1 cellular context compared by ENCODE assay signal in the genomic region with DNA sequence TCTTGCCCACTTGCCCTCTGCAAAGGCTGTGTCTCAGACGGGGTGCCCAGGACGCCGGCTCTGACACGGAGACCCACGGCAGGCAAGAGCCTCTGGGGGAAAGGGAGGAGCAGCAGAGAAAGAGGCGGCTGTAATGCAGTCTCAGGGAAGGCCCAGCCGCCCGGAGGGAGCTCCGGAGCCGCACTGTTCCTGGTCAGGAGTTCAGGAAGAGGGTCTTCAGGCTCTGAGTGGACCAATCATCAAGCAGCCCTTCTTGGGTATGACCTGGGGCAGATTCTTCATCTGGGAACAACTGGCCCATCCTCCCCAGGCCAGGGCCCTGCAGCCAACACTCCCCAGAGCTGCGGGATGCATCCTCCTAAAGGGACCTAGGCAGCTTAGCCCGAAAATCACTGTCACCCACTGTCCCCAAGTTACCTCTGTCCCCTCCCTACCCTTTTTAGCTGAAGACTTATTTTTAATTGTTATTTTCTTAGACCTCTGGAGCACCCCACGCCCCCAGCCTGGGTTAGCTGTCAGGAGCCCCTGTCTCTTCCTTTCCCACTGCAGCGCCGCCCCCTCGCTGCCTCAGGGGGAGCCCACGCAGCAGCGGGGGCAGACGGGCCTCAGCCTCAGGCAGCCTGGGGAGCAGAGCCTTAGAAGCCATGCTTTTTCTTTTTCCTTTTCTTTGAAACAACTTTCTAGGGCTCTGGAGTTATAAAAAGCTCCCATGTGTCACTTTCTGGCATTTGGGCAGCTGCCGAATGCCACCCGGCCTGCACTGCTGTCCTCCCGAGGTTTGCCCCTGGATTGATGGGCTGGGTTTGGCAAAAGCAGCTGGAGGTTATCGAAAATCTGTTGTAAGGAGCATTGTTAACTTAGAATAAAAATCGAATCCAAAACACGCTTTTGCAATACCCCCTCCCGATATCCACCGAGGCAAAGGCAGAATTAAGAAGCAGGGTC.
TF ChIP-seq lines count a peak whose summit lies in the region.

No MANE protein-coding gene starts in this region.

TF ChIP-seq in HepG2, 621 proteins besides CTCF, POLR2A, EP300 and RAD21:
- TF ChIP-seq ZFY (CRISPR knock-in tag; IDR thresholded peaks at IDR 0.05): 0 out of 2 replicates have a peak, but pooled peaks have one; percentile 4
- TF ChIP-seq MTF2 (CRISPR knock-in tag; IDR thresholded peaks at IDR 0.05; ENCODE audit: borderline replicate concordance): no peak
- no peak for TF ChIP-seq MTF1 (CRISPR knock-in tag; IDR thresholded peaks at IDR 0.05)
- no peak for TF ChIP-seq ZNF577 (CRISPR knock-in tag; IDR thresholded peaks at IDR 0.05; ENCODE audit: borderline replicate concordance, low read depth)
- no peak for TF ChIP-seq KDM1A (CRISPR knock-in tag; IDR thresholded peaks at IDR 0.05)
- no peak for TF ChIP-seq NKX3-1 (CRISPR knock-in tag; IDR thresholded peaks at IDR 0.05)
- TF ChIP-seq, protein P1, sequence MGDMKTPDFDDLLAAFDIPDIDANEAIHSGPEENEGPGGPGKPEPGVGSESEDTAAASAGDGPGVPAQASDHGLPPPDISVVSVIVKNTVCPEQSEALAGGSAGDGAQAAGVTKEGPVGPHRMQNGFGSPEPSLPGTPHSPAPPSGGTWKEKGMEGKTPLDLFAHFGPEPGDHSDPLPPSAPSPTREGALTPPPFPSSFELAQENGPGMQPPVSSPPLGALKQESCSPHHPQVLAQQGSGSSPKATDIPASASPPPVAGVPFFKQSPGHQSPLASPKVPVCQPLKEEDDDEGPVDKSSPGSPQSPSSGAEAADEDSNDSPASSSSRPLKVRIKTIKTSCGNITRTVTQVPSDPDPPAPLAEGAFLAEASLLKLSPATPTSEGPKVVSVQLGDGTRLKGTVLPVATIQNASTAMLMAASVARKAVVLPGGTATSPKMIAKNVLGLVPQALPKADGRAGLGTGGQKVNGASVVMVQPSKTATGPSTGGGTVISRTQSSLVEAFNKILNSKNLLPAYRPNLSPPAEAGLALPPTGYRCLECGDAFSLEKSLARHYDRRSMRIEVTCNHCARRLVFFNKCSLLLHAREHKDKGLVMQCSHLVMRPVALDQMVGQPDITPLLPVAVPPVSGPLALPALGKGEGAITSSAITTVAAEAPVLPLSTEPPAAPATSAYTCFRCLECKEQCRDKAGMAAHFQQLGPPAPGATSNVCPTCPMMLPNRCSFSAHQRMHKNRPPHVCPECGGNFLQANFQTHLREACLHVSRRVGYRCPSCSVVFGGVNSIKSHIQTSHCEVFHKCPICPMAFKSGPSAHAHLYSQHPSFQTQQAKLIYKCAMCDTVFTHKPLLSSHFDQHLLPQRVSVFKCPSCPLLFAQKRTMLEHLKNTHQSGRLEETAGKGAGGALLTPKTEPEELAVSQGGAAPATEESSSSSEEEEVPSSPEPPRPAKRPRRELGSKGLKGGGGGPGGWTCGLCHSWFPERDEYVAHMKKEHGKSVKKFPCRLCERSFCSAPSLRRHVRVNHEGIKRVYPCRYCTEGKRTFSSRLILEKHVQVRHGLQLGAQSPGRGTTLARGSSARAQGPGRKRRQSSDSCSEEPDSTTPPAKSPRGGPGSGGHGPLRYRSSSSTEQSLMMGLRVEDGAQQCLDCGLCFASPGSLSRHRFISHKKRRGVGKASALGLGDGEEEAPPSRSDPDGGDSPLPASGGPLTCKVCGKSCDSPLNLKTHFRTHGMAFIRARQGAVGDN (CRISPR knock-in tag; IDR thresholded peaks at IDR 0.05): 0 out of 2 replicates have a peak, but pooled peaks have one; percentile 12
- TF ChIP-seq, protein P2, sequence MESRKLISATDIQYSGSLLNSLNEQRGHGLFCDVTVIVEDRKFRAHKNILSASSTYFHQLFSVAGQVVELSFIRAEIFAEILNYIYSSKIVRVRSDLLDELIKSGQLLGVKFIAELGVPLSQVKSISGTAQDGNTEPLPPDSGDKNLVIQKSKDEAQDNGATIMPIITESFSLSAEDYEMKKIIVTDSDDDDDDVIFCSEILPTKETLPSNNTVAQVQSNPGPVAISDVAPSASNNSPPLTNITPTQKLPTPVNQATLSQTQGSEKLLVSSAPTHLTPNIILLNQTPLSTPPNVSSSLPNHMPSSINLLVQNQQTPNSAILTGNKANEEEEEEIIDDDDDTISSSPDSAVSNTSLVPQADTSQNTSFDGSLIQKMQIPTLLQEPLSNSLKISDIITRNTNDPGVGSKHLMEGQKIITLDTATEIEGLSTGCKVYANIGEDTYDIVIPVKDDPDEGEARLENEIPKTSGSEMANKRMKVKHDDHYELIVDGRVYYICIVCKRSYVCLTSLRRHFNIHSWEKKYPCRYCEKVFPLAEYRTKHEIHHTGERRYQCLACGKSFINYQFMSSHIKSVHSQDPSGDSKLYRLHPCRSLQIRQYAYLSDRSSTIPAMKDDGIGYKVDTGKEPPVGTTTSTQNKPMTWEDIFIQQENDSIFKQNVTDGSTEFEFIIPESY (CRISPR knock-in tag; IDR thresholded peaks at IDR 0.05): peak; percentile 95
- peak; percentile 20; the same call in 1 of the 2 replicates for TF ChIP-seq STAG1 (CRISPR knock-in tag; IDR thresholded peaks at IDR 0.05)
